11 cellular contexts compared by ENCODE assay signal in genomic region chr3:17639257-17639656, GRCh38.
A peak's percentile ranks its signal among the peaks of the same experiment; 100 is the strongest.
DNase-seq lines count a peak whose midpoint lies in the region; ATAC-seq and TF ChIP-seq lines count a peak whose summit lies in the region.
"Had no signal": no experiment of that assay in that cellular context is flagged by ENCODE, and none has a peak within 500 bp of the region (broad histone marks: within the 10 kb centered on the region; RNA-seq: fewer than 3 reads in every experiment).

No MANE protein-coding gene starts in this region.

- H3K36me3 Mint-ChIP-seq in nephron progenitor cell (ENCODE audit: low read depth) = peaks cover 16% of the 10 kb centered on the region

- no peaks in the 10 kb centered on the region for H3K4me1 Mint-ChIP-seq in nephron progenitor cell

- no peak overlapping the region for H3K4me3 ChIP-seq in astrocyte of the spinal cord (ENCODE audit: low read depth, low read length)

- DNase-seq in AG08395 (ENCODE audit: low spot score) (peak; percentile 11), HT1080 (ENCODE audit: low read depth) (peak; percentile 89), astrocyte of the spinal cord (ENCODE audit: low read depth, low spot score) (peak; percentile 79), kidney tubule cell (ENCODE audit: low spot score) (peak; percentile 61), nephron progenitor cell (no peak), RPMI8226 (no peak), GM19240 (ENCODE audit: insufficient read length, low spot score) (no peak)
- DNase-seq: naive B cell, NCI-H2081 had no signal

- H3K27ac Mint-ChIP-seq in nephron progenitor cell = no peak overlapping the region

- H3K4me3 Mint-ChIP-seq in nephron progenitor cell = no peak overlapping the region
- H3K4me3 Mint-ChIP-seq: naive B cell had no signal

- H3K27me3 Mint-ChIP-seq in nephron progenitor cell (ENCODE audit: low read depth, poor library complexity) = no peaks in the 10 kb centered on the region
- H3K27me3 Mint-ChIP-seq: naive B cell had no signal

- TF ChIP-seq CTCF in astrocyte of the spinal cord (IDR thresholded peaks at IDR 0.05; ENCODE audit: low read depth, low read length) (no peak), nephron progenitor cell (IDR thresholded peaks at IDR 0.05) (no peak)

- no peak for TF ChIP-seq POLR2A in GM18505 (IDR thresholded peaks at IDR 0.05; ENCODE audit: borderline replicate concordance, extremely low read depth, insufficient read depth, insufficient read length)

- no peak for ATAC-seq in GM18505 (IDR thresholded peaks at IDR 0.05; ENCODE audit: unreplicated experiment)
- ATAC-seq: sciatic nerve had no signal

- in situ Hi-C loops in astrocyte of the spinal cord (cut with HindIII; ENCODE audit: low sequenced_read_pairs) = no loop called here

- H3K9me3 Mint-ChIP-seq in nephron progenitor cell = no peaks in the 10 kb centered on the region

Comparison
In these comparisons a context has a peak if more than half of its experiments do, and no peak if none do; other contexts are left out.
1. DNase-seq: peak in AG08395 (single experiment), HT1080 (single experiment), astrocyte of the spinal cord (single experiment) and kidney tubule cell (single experiment); none in nephron progenitor cell (single experiment), RPMI8226 (single experiment) and GM19240 (single experiment).